17 cellular contexts compared by ENCODE assay signal in the genomic region with DNA sequence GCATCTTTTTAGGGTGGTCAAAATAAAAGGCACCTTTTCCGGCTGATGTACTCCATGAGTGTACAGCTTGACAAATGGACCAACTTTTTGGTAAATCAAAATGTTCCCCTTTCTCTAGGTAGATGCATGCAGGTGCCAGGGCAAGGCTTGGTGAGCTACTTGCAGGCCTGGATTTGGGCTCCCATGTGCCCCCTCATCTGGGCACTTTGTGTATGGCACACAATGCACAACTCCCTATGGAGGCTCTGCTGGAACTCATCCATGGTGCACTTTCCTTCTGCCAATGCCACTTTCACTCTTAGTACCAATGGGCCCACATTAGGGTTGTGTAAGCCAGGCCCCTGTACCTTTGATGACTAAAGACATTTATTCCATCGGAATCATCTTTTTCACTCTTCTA.
DNase-seq lines count a peak whose midpoint lies in the region; ATAC-seq and TF ChIP-seq lines count a peak whose summit lies in the region.
"Had no signal": no experiment of that assay in that cellular context is flagged by ENCODE, and none has a peak within 500 bp of the region (broad histone marks: within the 10 kb centered on the region; RNA-seq: fewer than 3 reads in every experiment).

No MANE protein-coding gene starts in this region.

- intact Hi-C loops in activated CD8-positive, alpha-beta T cell treated with anti-CD3 and anti-CD28 coated beads for 36 hours (cut with micrococcal nuclease): no loop called here

- H3K9me3 Mint-ChIP-seq in activated CD8-positive, alpha-beta T cell treated with anti-CD3 and anti-CD28 coated beads for 36 hours: no peaks in the 10 kb centered on the region
- H3K9me3 Mint-ChIP-seq in activated CD8-positive, alpha-beta T cell treated with anti-CD3 and anti-CD28 coated beads, Interleukin-2, amount 10 ng/mL, durations not matched to agents 7 days and 5 days (ENCODE audit: insufficient read depth): no peaks in the 10 kb centered on the region

- H3K4ac ChIP-seq in mesendoderm (ENCODE audit: low read depth, low read length): no peak overlapping the region

- no peak overlapping the region for H3K4me2 ChIP-seq in mesendoderm (ENCODE audit: low read length)

- H3K18ac ChIP-seq in mesendoderm (ENCODE audit: low read length): no peak overlapping the region

- H2BK5ac ChIP-seq in mesendoderm (ENCODE audit: low read length): no peak overlapping the region

- no peaks in the 10 kb centered on the region for H3K4me1 Mint-ChIP-seq in activated CD8-positive, alpha-beta T cell treated with anti-CD3 and anti-CD28 coated beads for 36 hours (ENCODE audit: low read depth)
- H3K4me1 Mint-ChIP-seq in activated CD8-positive, alpha-beta T cell treated with anti-CD3 and anti-CD28 coated beads, Interleukin-2, amount 10 ng/mL, durations not matched to agents 7 days and 5 days (ENCODE audit: low read depth): no peaks in the 10 kb centered on the region
- H3K4me1 Mint-ChIP-seq: stimulated activated effector memory CD8-positive, alpha-beta T cell treated with anti-CD3 and anti-CD28 coated beads, Interleukin-12 subunit alpha, Interleukin-12 subunit beta, amount 100 ng/mL, for 72 hours had no signal

- H3K27ac Mint-ChIP-seq in activated CD8-positive, alpha-beta T cell treated with anti-CD3 and anti-CD28 coated beads for 36 hours: no peak overlapping the region
- no peak overlapping the region for H3K27ac Mint-ChIP-seq in activated CD8-positive, alpha-beta T cell treated with anti-CD3 and anti-CD28 coated beads, Interleukin-2, amount 10 ng/mL, durations not matched to agents 7 days and 5 days
- H3K27ac Mint-ChIP-seq: stimulated activated effector memory CD8-positive, alpha-beta T cell treated with anti-CD3 and anti-CD28 coated beads, Interleukin-12 subunit alpha, Interleukin-12 subunit beta, amount 100 ng/mL, for 72 hours had no signal

- no CpG with 5 or more reads among the region's 2 CpGs for WGBS in mesendoderm (ENCODE audit: extremely low coverage, insufficient coverage, low lambda C conversion rate)

- no peak overlapping the region for H3K56ac ChIP-seq in mesendoderm (ENCODE audit: low read length)

- H3K23ac ChIP-seq in mesendoderm (ENCODE audit: low read length): no peak overlapping the region

- H3K27me3 ChIP-seq in H7 (ENCODE audit: control insufficient read depth, insufficient read depth, low read length): no peaks in the 10 kb centered on the region
- no peaks in the 10 kb centered on the region for H3K27me3 ChIP-seq in mesendoderm (ENCODE audit: insufficient read depth, low read length, poor library complexity)
- H3K27me3 ChIP-seq: upper lobe of left lung had no signal

- H2BK15ac ChIP-seq in mesendoderm (replicated peaks; ENCODE audit: low read depth): no peak overlapping the region

- H4K8ac ChIP-seq in mesendoderm (ENCODE audit: low read depth, low read length): no peak overlapping the region

- no peak overlapping the region for H4K5ac ChIP-seq in mesendoderm (ENCODE audit: low read length)

- H3K4me3 Mint-ChIP-seq in activated CD8-positive, alpha-beta T cell treated with anti-CD3 and anti-CD28 coated beads for 36 hours: no peak overlapping the region
- no peak overlapping the region for H3K4me3 Mint-ChIP-seq in activated CD8-positive, alpha-beta T cell treated with anti-CD3 and anti-CD28 coated beads, Interleukin-2, amount 10 ng/mL, durations not matched to agents 7 days and 5 days
- H3K4me3 Mint-ChIP-seq: stimulated activated effector memory CD8-positive, alpha-beta T cell treated with anti-CD3 and anti-CD28 coated beads, Interleukin-12 subunit alpha, Interleukin-12 subunit beta, amount 100 ng/mL, for 72 hours had no signal

- TF ChIP-seq CTCF in activated CD8-positive, alpha-beta T cell treated with anti-CD3 and anti-CD28 coated beads for 36 hours (IDR thresholded peaks at IDR 0.05): no peak

- H3K79me2 ChIP-seq in mesendoderm (ENCODE audit: control insufficient read depth, insufficient read depth, low read length): no peaks in the 10 kb centered on the region

- POLR2A ChIA-PET in activated CD8-positive, alpha-beta T cell treated with anti-CD3 and anti-CD28 coated beads for 36 hours (lab: Charles Lee): no interaction called here
- POLR2A ChIA-PET in activated CD8-positive, alpha-beta T cell treated with anti-CD3 and anti-CD28 coated beads, Interleukin-2, amount 10 ng/mL, durations not matched to agents 7 days and 5 days (lab: Charles Lee): no interaction called here

- no peaks in the 10 kb centered on the region for H3K4me1 ChIP-seq in mesendoderm (ENCODE audit: control insufficient read depth, low read depth, low read length)
- H3K4me1 ChIP-seq: upper lobe of left lung had no signal

- H3K9ac ChIP-seq in mesendoderm (ENCODE audit: low read length): no peak overlapping the region

- no peak overlapping the region for H2BK120ac ChIP-seq in mesendoderm (ENCODE audit: low read depth, low read length)

- no peak overlapping the region for H3K27ac ChIP-seq in mesendoderm (ENCODE audit: low read depth, low read length)
- H3K27ac ChIP-seq: upper lobe of left lung had no signal

- CTCF ChIA-PET in activated CD8-positive, alpha-beta T cell treated with anti-CD3 and anti-CD28 coated beads for 36 hours (lab: Charles Lee): no interaction called here
- CTCF ChIA-PET in activated CD8-positive, alpha-beta T cell treated with anti-CD3 and anti-CD28 coated beads, Interleukin-2, amount 10 ng/mL, durations not matched to agents 7 days and 5 days (lab: Charles Lee): no interaction called here

- no peaks in the 10 kb centered on the region for H3K79me1 ChIP-seq in mesendoderm (ENCODE audit: low read length)

- peak; percentile 5 for DNase-seq in activated CD8-positive, alpha-beta T cell treated with anti-CD3 and anti-CD28 coated beads for 36 hours
- DNase-seq in activated CD8-positive, alpha-beta T cell treated with anti-CD3 and anti-CD28 coated beads, Interleukin-2, amount 10 ng/mL, durations not matched to agents 7 days and 5 days: no peak
- DNase-seq in H7 (peak; percentile 50), OCI-M1 (lab: John Stamatoyannopoulos, UW) (peak; percentile 53), mesendoderm (peak; percentile 32), dedifferentiated amniotic fluid mesenchymal stem cell (ENCODE audit: extremely low spot score) (no peak)
- DNase-seq: activated naive CD4-positive, alpha-beta T cell treated with Interleukin-2 at 50 U/mL for 16 hours; COR-L47; cortex of kidney; kidney; MM.1S; NCI-H2171; occipital lobe; upper lobe of left lung had no signal

- no peak for ATAC-seq in activated CD8-positive, alpha-beta T cell treated with anti-CD3 and anti-CD28 coated beads for 36 hours
- ATAC-seq in activated CD8-positive, alpha-beta T cell treated with anti-CD3 and anti-CD28 coated beads, Interleukin-2, amount 10 ng/mL, durations not matched to agents 7 days and 5 days: no peak
- ATAC-seq in HG03460 (IDR thresholded peaks at IDR 0.05; ENCODE audit: unreplicated experiment) (no peak), HG03520 (IDR thresholded peaks at IDR 0.05; ENCODE audit: unreplicated experiment) (no peak)
- ATAC-seq: stimulated activated effector memory CD8-positive, alpha-beta T cell treated with anti-CD3 and anti-CD28 coated beads, Interleukin-12 subunit alpha, Interleukin-12 subunit beta, amount 100 ng/mL, for 72 hours had no signal

- H3K4me3 ChIP-seq in H7 (ENCODE audit: insufficient read depth, low read depth, low read length): no peak overlapping the region
- H3K4me3 ChIP-seq in mesendoderm (ENCODE audit: low read length): no peak overlapping the region
- H3K4me3 ChIP-seq: upper lobe of left lung had no signal

- no peaks in the 10 kb centered on the region for H3K27me3 Mint-ChIP-seq in activated CD8-positive, alpha-beta T cell treated with anti-CD3 and anti-CD28 coated beads for 36 hours
- no peaks in the 10 kb centered on the region for H3K27me3 Mint-ChIP-seq in activated CD8-positive, alpha-beta T cell treated with anti-CD3 and anti-CD28 coated beads, Interleukin-2, amount 10 ng/mL, durations not matched to agents 7 days and 5 days (ENCODE audit: low read depth)

- H3K36me3 ChIP-seq in H7 (replicated peaks; ENCODE audit: control insufficient read depth, insufficient read depth, low read length) (no peaks in the 10 kb centered on the region), mesendoderm (ENCODE audit: control insufficient read depth, insufficient read depth, low read length) (no peaks in the 10 kb centered on the region)
- H3K36me3 ChIP-seq: upper lobe of left lung had no signal

- no peaks in the 10 kb centered on the region for H3K36me3 Mint-ChIP-seq in activated CD8-positive, alpha-beta T cell treated with anti-CD3 and anti-CD28 coated beads for 36 hours (ENCODE audit: low read depth)
- no peaks in the 10 kb centered on the region for H3K36me3 Mint-ChIP-seq in activated CD8-positive, alpha-beta T cell treated with anti-CD3 and anti-CD28 coated beads, Interleukin-2, amount 10 ng/mL, durations not matched to agents 7 days and 5 days (ENCODE audit: low read depth)
- H3K36me3 Mint-ChIP-seq: stimulated activated effector memory CD8-positive, alpha-beta T cell treated with anti-CD3 and anti-CD28 coated beads, Interleukin-12 subunit alpha, Interleukin-12 subunit beta, amount 100 ng/mL, for 72 hours had no signal

- H2AK5ac ChIP-seq in mesendoderm (ENCODE audit: low read length): no peak overlapping the region

Comparison
In these comparisons a context has a peak if more than half of its experiments do, and no peak if none do; other contexts are left out.
1. DNase-seq: peak in activated CD8-positive, alpha-beta T cell treated with anti-CD3 and anti-CD28 coated beads for 36 hours (single experiment), H7 (single experiment), OCI-M1 (single experiment) and mesendoderm (single experiment); none in activated CD8-positive, alpha-beta T cell treated with anti-CD3 and anti-CD28 coated beads, Interleukin-2, amount 10 ng/mL, durations not matched to agents 7 days and 5 days (single experiment) and dedifferentiated amniotic fluid mesenchymal stem cell (single experiment).